ENCODE assay signal across 8 cellular contexts in the genomic region with DNA sequence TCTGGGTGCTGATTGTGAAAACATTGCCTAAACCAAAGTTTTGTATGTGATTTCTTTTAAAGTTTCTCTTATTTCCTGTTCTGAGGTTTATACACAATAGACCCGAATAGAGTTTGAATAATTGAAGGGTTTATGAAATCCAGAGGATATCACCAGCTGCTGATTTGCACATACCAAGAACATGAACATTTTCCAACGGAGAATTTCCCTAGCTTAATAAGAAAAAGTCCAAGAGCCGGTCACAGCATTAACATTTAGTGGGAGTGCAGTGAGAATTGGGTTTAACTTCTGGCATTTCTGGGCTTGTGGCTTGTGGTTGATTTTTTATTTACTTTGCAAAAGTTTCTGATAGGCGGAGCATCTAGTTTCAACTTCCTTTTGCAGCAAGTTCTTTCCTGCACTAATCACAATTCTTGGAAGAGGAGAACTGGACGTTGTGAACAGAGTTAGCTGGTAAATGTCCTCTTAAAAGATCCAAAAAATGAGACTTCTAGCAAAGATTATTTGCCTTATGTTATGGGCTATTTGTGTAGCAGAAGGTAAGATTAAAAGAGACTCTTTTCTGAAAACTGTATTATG. TPM values are rescaled to one million over a fixed set of nuclear protein-coding genes. Genes with fewer than 3 reads are reported as not detected.
DNase-seq lines count a peak whose midpoint lies in the region; ATAC-seq and FAIRE-seq lines count a peak whose summit lies in the region.

A gene (plus strand): TSS at position 407 of the 579 bp plus-strand sequence. CDS start 75 bp downstream, at position 482.

- intact Hi-C loops in left cardiac atrium (cut with DNase I) = no loop called here

- peaks cover 4% of the 10 kb centered on the region for H3K27me3 Mint-ChIP-seq in activated CD4-positive, alpha-beta memory T cell treated with anti-CD3 and anti-CD28 coated beads, Interleukin-2, amount 10 ng/mL, durations not matched to agents 7 days and 5 days

- peaks cover 35% of the 10 kb centered on the region for H3K4me1 Mint-ChIP-seq in activated CD4-positive, alpha-beta memory T cell treated with anti-CD3 and anti-CD28 coated beads, Interleukin-2, amount 10 ng/mL, durations not matched to agents 7 days and 5 days

- POLR2A ChIA-PET in activated CD4-positive, alpha-beta memory T cell treated with anti-CD3 and anti-CD28 coated beads, Interleukin-2, amount 10 ng/mL, durations not matched to agents 7 days and 5 days (lab: Charles Lee) = no interaction called here

- DNase-seq in HTR-8/SVneo (ENCODE audit: insufficient read length, low spot score) (peak; percentile 14), left cardiac atrium (no peak), stromal cell of bone marrow (ENCODE audit: low read depth) (peak; percentile 93), NCI-H748 (lab: John Stamatoyannopoulos, UW; ENCODE audit: unreplicated experiment) (no peak)
- no peak for DNase-seq in activated CD4-positive, alpha-beta memory T cell treated with anti-CD3 and anti-CD28 coated beads, Interleukin-2, amount 10 ng/mL, durations not matched to agents 7 days and 5 days
- no peak for DNase-seq in stimulated activated naive CD4-positive, alpha-beta T cell (lab: John Stamatoyannopoulos, UW)

- H3K9me3 Mint-ChIP-seq in activated CD4-positive, alpha-beta memory T cell treated with anti-CD3 and anti-CD28 coated beads, Interleukin-2, amount 10 ng/mL, durations not matched to agents 7 days and 5 days = no peaks in the 10 kb centered on the region

- no peak for FAIRE-seq in HTR-8/SVneo (lab: Jason Lieb, UNC)

- H3K27ac Mint-ChIP-seq in activated CD4-positive, alpha-beta memory T cell treated with anti-CD3 and anti-CD28 coated beads, Interleukin-2, amount 10 ng/mL, durations not matched to agents 7 days and 5 days = peak within 1 kb of the TSS; percentile 76

- CTCF ChIA-PET in activated CD4-positive, alpha-beta memory T cell treated with anti-CD3 and anti-CD28 coated beads, Interleukin-2, amount 10 ng/mL, durations not matched to agents 7 days and 5 days (lab: Charles Lee) = interaction anchor here (1.8 kb wide), 1 partner anchor 9 kb away, joined by 5 read pairs; no protein-coding TSS in a partner anchor

- peak within 1 kb of the TSS; percentile 71 for H3K4me3 Mint-ChIP-seq in activated CD4-positive, alpha-beta memory T cell treated with anti-CD3 and anti-CD28 coated beads, Interleukin-2, amount 10 ng/mL, durations not matched to agents 7 days and 5 days

- peak; percentile 75 to 85 for ATAC-seq in left cardiac atrium
- ATAC-seq in HG03460 (IDR thresholded peaks at IDR 0.05; ENCODE audit: unreplicated experiment) = no peak
- ATAC-seq in HG03520 (IDR thresholded peaks at IDR 0.05; ENCODE audit: unreplicated experiment) = no peak

- H3K36me3 Mint-ChIP-seq in activated CD4-positive, alpha-beta memory T cell treated with anti-CD3 and anti-CD28 coated beads, Interleukin-2, amount 10 ng/mL, durations not matched to agents 7 days and 5 days (ENCODE audit: low read depth) = no peaks in the 10 kb centered on the region

RNA-seq across cellular contexts. Expression of the gene that starts here (rescaled TPM):
- total RNA-seq in activated CD4-positive, alpha-beta memory T cell treated with anti-CD3 and anti-CD28 coated beads, Interleukin-2, amount 10 ng/mL, durations not matched to agents 7 days and 5 days = 10 to 100 TPM; 22.9 to 23.6 TPM
- total RNA-seq in left cardiac atrium = 100 to 1,000 TPM; 131 to 257 TPM

Comparison
In these comparisons a context has a peak if more than half of its experiments do, and no peak if none do; other contexts are left out.
1. RNA of the gene that starts here (total RNA-seq): 131 to 257 TPM in left cardiac atrium; 22.9 to 23.6 TPM in activated CD4-positive, alpha-beta memory T cell treated with anti-CD3 and anti-CD28 coated beads, Interleukin-2, amount 10 ng/mL, durations not matched to agents 7 days and 5 days; every median in the first group is over 4 times any median in the second.
2. DNase-seq: peak in HTR-8/SVneo (single experiment) and stromal cell of bone marrow (single experiment); none in activated CD4-positive, alpha-beta memory T cell treated with anti-CD3 and anti-CD28 coated beads, Interleukin-2, amount 10 ng/mL, durations not matched to agents 7 days and 5 days (single experiment), left cardiac atrium (single experiment), NCI-H748 (single experiment) and stimulated activated naive CD4-positive, alpha-beta T cell (0 of 6).
3. ATAC-seq: peak in left cardiac atrium (2 of 2); none in HG03460 (single experiment) and HG03520 (single experiment).